Comparison of ENCODE assay signal across 8 cellular contexts in the genomic region with DNA sequence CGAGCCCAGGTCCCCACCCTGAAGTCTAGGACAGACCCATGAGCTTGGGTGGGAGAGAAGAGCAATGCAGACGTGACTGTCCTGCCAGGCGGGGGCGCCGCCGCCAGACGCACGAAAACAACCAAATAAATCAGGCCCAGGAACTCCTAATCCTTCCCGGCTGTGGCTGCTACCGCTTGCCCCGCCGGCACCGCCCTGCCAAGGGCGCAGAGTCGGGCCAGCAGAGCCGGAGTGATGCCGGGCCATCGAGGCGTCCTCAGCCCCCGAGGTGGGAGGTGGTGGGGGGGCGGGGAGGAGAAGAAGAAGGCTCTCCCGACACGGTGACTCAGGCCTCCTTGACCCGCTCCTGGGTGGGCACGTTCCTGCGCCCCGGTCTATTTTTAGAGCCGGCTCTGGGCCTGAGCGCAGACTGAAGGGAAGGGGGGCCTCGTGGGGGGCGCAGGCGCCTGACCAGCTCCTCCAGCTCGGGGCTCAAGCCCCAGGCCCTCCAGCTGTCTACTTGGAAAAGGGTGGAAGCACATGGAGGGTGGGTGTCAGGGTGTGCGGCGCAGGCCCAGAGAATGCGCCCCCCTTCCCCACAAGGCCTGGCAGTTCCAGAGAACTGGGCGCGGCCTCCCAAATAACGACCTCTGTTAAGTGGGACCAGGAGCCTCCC. TPM values are rescaled to one million over a fixed set of nuclear protein-coding genes. Genes with fewer than 3 reads are reported as not detected.
DNase-seq lines count a peak whose midpoint lies in the region; ATAC-seq, FAIRE-seq and TF ChIP-seq lines count a peak whose summit lies in the region.

No MANE protein-coding gene starts in this region.

- in situ Hi-C loops in SK-MEL-5 (cut with HindIII; ENCODE audit: low pct_unique_long_range_greater_than_20kb, low sequenced_read_pairs): no loop called here

- H3K27me3 Mint-ChIP-seq in activated CD4-positive, alpha-beta T cell treated with anti-CD3 and anti-CD28 coated beads for 36 hours: peaks cover 41% of the 10 kb centered on the region
- no peaks in the 10 kb centered on the region for H3K27me3 Mint-ChIP-seq in chondrocyte (ENCODE audit: low read depth)

- peak overlapping the region; percentile 90 to 91 for H3K27ac ChIP-seq in kidney (ENCODE audit: low read depth in 2 of 2, low read length in 2 of 2)

- peaks cover 12% of the 10 kb centered on the region for H3K4me1 Mint-ChIP-seq in activated CD4-positive, alpha-beta T cell treated with anti-CD3 and anti-CD28 coated beads for 36 hours
- H3K4me1 Mint-ChIP-seq in chondrocyte (ENCODE audit: low read depth): peaks cover 75% of the 10 kb centered on the region

- ATAC-seq in activated CD4-positive, alpha-beta T cell treated with anti-CD3 and anti-CD28 coated beads for 36 hours: peak; percentile 45
- no peak for ATAC-seq in GM19467 (IDR thresholded peaks at IDR 0.05; ENCODE audit: unreplicated experiment)

- no peaks in the 10 kb centered on the region for H3K9me3 ChIP-seq in kidney (ENCODE audit: control insufficient read depth in 1 of 2, low read length in 2 of 2)

- no peaks in the 10 kb centered on the region for H3K36me3 ChIP-seq in kidney (ENCODE audit: control insufficient read depth in 1 of 2, insufficient read depth in 2 of 2, low read length in 2 of 2)

- H3K9me3 Mint-ChIP-seq in activated CD4-positive, alpha-beta T cell treated with anti-CD3 and anti-CD28 coated beads for 36 hours (ENCODE audit: low read depth): no peaks in the 10 kb centered on the region
- H3K9me3 Mint-ChIP-seq in chondrocyte (ENCODE audit: low read depth): no peaks in the 10 kb centered on the region

- peaks cover 10 to 13% of the 10 kb centered on the region in 2 donors for H3K4me1 ChIP-seq in kidney (ENCODE audit: control insufficient read depth in 1 of 2, insufficient read depth in 1 of 2, low read depth in 1 of 2, low read length in 2 of 2)

- peak overlapping the region; percentile 44 to 55 for H3K9ac ChIP-seq in kidney (ENCODE audit: low read length in 2 of 2)

- no peaks in the 10 kb centered on the region for H3K36me3 Mint-ChIP-seq in activated CD4-positive, alpha-beta T cell treated with anti-CD3 and anti-CD28 coated beads for 36 hours (ENCODE audit: low read depth)
- H3K36me3 Mint-ChIP-seq in chondrocyte (ENCODE audit: low read depth): no peaks in the 10 kb centered on the region

- POLR2A ChIA-PET in activated CD4-positive, alpha-beta T cell treated with anti-CD3 and anti-CD28 coated beads for 36 hours (lab: Charles Lee): no interaction called here

- H3K4me3 ChIP-seq in kidney (ENCODE audit: low read length in 2 of 2): peak overlapping the region in 1 of 2 donors; percentile 60

- DNase-seq in activated CD4-positive, alpha-beta T cell treated with anti-CD3 and anti-CD28 coated beads for 36 hours: peak; percentile 57
- DNase-seq in activated CD4-positive, alpha-beta T cell treated with anti-CD3 and anti-CD28 coated beads for 1 hour: no peak
- DNase-seq in SK-MEL-5 (ENCODE audit: low read depth, low spot score): peak; percentile 49
- DNase-seq in chondrocyte (ENCODE audit: low spot score): no peak
- peak; percentile 92 for DNase-seq in kidney
- peak; percentile 23 for DNase-seq in stimulated activated CD4-positive, alpha-beta T cell treated with anti-CD3 and anti-CD28 coated beads, Interleukin-4, amount 100 ng/mL, for 1 hour
- no peak for DNase-seq in NCI-H1048 (lab: John Stamatoyannopoulos, UW)

- TF ChIP-seq CTCF in chondrocyte (IDR thresholded peaks at IDR 0.05) (peak; percentile 75), kidney (IDR thresholded peaks at IDR 0.05; ENCODE audit: borderline replicate concordance, extremely low read depth, insufficient read depth) (peak; percentile 39)

- no peak overlapping the region for H3K27ac Mint-ChIP-seq in activated CD4-positive, alpha-beta T cell treated with anti-CD3 and anti-CD28 coated beads for 36 hours
- peak overlapping the region; percentile 97 for H3K27ac Mint-ChIP-seq in chondrocyte (ENCODE audit: unreplicated experiment)

- CTCF ChIA-PET in activated CD4-positive, alpha-beta T cell treated with anti-CD3 and anti-CD28 coated beads for 36 hours (lab: Charles Lee): interaction anchor here (0.7 to 1.3 kb wide), 4 partner anchors 46 to 1071 kb away, joined by 3 to 5 read pairs (median 4); no protein-coding TSS in a partner anchor

- FAIRE-seq in kidney (lab: Jason Lieb, UNC): no peak

- H3K4me3 Mint-ChIP-seq in activated CD4-positive, alpha-beta T cell treated with anti-CD3 and anti-CD28 coated beads for 36 hours: no peak overlapping the region
- H3K4me3 Mint-ChIP-seq in chondrocyte (ENCODE audit: unreplicated experiment): peak overlapping the region; percentile 73

- intact Hi-C loops in activated CD4-positive, alpha-beta T cell treated with anti-CD3 and anti-CD28 coated beads for 36 hours (cut with DNase I, micrococcal nuclease): loop anchor here (1.0 to 2.0 kb wide), 2 partner anchors 74 to 75 kb away; no protein-coding TSS in a partner anchor
- intact Hi-C loops in kidney (cut with DNase I): no loop called here

RNA-seq across cellular contexts. Expression of a gene that starts 10.8 kb away (rescaled TPM):
- total RNA-seq in activated CD4-positive, alpha-beta T cell treated with anti-CD3 and anti-CD28 coated beads for 36 hours: under 1 TPM in 1 of 2 experiments, not detected in 1; 0.09 TPM
- total RNA-seq in SK-MEL-5 (2014; rRNA removed; shearing (Covaris generic)): 5.6 and 6.7 TPM in 2 replicates
- 1.1 and 3.0 TPM in 2 replicates for polyA plus RNA-seq in SK-MEL-5 (2015; cell fraction: cytosol; rRNA removed)
- 68.8 and 99.3 TPM in 2 replicates for polyA plus RNA-seq in SK-MEL-5 (2015; cell fraction: nucleus; rRNA removed)
- total RNA-seq in chondrocyte (230 to 272 TPM (median 262 TPM) in 3 replicates), kidney (29.0 TPM)
- 9.2 TPM for polyA plus RNA-seq in kidney (ENCODE audit: insufficient read depth, low read depth, low replicate concordance)

RNA-seq across cellular contexts. Expression of a gene that starts 49.6 kb away (rescaled TPM):
- 1 to 10 TPM; 1.2 TPM for total RNA-seq in activated CD4-positive, alpha-beta T cell treated with anti-CD3 and anti-CD28 coated beads for 36 hours
- 4.2 and 4.4 TPM in 2 replicates for total RNA-seq in SK-MEL-5 (2014; rRNA removed; shearing (Covaris generic))
- polyA plus RNA-seq in SK-MEL-5 (2015; cell fraction: cytosol; rRNA removed): 11.1 and 11.8 TPM in 2 replicates
- polyA plus RNA-seq in SK-MEL-5 (2015; cell fraction: nucleus; rRNA removed): 32.9 and 35.6 TPM in 2 replicates
- total RNA-seq in chondrocyte (11.9 to 20.4 TPM (median 12.2 TPM) in 3 replicates), kidney (3.2 TPM)
- 5.3 TPM for polyA plus RNA-seq in kidney (ENCODE audit: insufficient read depth, low read depth, low replicate concordance)

Comparison
In these comparisons a context has a peak if more than half of its experiments do, and no peak if none do; other contexts are left out.
1. DNase-seq: peak in activated CD4-positive, alpha-beta T cell treated with anti-CD3 and anti-CD28 coated beads for 36 hours (single experiment), SK-MEL-5 (single experiment), kidney (single experiment) and stimulated activated CD4-positive, alpha-beta T cell treated with anti-CD3 and anti-CD28 coated beads, Interleukin-4, amount 100 ng/mL, for 1 hour (single experiment); none in activated CD4-positive, alpha-beta T cell treated with anti-CD3 and anti-CD28 coated beads for 1 hour (single experiment), chondrocyte (single experiment) and NCI-H1048 (single experiment).